Comparison of ENCODE assay signal across 8 cellular contexts in genomic region chr17:77372444-77373297, GRCh38.
DNase-seq lines count a peak whose midpoint lies in the region; ATAC-seq and TF ChIP-seq lines count a peak whose summit lies in the region.

No MANE protein-coding gene starts in this region.

- H3K27me3 Mint-ChIP-seq in activated naive CD8-positive, alpha-beta T cell, result no peaks in the 10 kb centered on the region

- H3K36me3 ChIP-seq in Peyer's patch (no peaks in the 10 kb centered on the region), osteoblast (ENCODE audit: insufficient read depth, low read length) (no peaks in the 10 kb centered on the region)

- DNase-seq in Peyer's patch, result peak; percentile 80 to 90 (median 83)
- DNase-seq in Right ventricle myocardium inferior (ENCODE audit: missing footprints), result peak; percentile 95
- peak; percentile 97 for DNase-seq in osteoblast (ENCODE audit: insufficient read length, low spot score, missing footprints)
- no peak for DNase-seq in NCI-H345 treated with DMSO at 0.1 percent for 48 hours (lab: John Stamatoyannopoulos, UW; ENCODE audit: unreplicated experiment)
- DNase-seq in HK-2 (ENCODE audit: unreplicated experiment), result no peak

- peak in 1 of 2 donors; percentile 2 for TF ChIP-seq POLR2A in Peyer's patch (IDR thresholded peaks at IDR 0.05)

- H4K20me1 ChIP-seq in osteoblast (ENCODE audit: insufficient read depth, low read length), result peaks cover 61% of the 10 kb centered on the region

- peak overlapping the region; percentile 58 for H3K27ac Mint-ChIP-seq in activated naive CD8-positive, alpha-beta T cell

- peaks cover 58% of the 10 kb centered on the region for H3K4me1 Mint-ChIP-seq in activated naive CD8-positive, alpha-beta T cell (ENCODE audit: low read depth)

- ATAC-seq in GM18502 (IDR thresholded peaks at IDR 0.05; ENCODE audit: poor library complexity, unreplicated experiment), result peak; percentile 63
- ATAC-seq in HG03196 (IDR thresholded peaks at IDR 0.05; ENCODE audit: unreplicated experiment), result peak; percentile 57
- peak; percentile 68 for ATAC-seq in Right ventricle myocardium inferior

- H3K27ac ChIP-seq in Peyer's patch (peak overlapping the region; percentile 87 to 93 (median 90)), osteoblast (ENCODE audit: low read depth, low read length) (peak overlapping the region; percentile 92)

- H3K4me2 ChIP-seq in osteoblast (ENCODE audit: insufficient read depth, low read length), result peak overlapping the region; percentile 84

- H2AFZ ChIP-seq in osteoblast (ENCODE audit: low read length), result no peak overlapping the region

- intact Hi-C loops in Right ventricle myocardium inferior (cut with DNase I), result loop anchor here (1.0 kb wide), 1 partner anchor 17 kb away; no protein-coding TSS in a partner anchor

- H3K4me1 ChIP-seq in Peyer's patch (peaks cover 5 to 63% (median 28%) of the 10 kb centered on the region in 4 donors), osteoblast (ENCODE audit: insufficient read depth, low read length) (peaks cover 66% of the 10 kb centered on the region)

- peaks cover 95% of the 10 kb centered on the region for H3K79me2 ChIP-seq in osteoblast (ENCODE audit: insufficient read depth, low read length)

- TF ChIP-seq CTCF in Peyer's patch (IDR thresholded peaks at IDR 0.05), result no peak
- no peak for TF ChIP-seq CTCF in osteoblast (IDR thresholded peaks at IDR 0.05; ENCODE audit: extremely low read depth, low read depth, low read length)

- no peaks in the 10 kb centered on the region for H3K9me3 Mint-ChIP-seq in activated naive CD8-positive, alpha-beta T cell (ENCODE audit: low read depth)

- H3K9me3 ChIP-seq in Peyer's patch (no peaks in the 10 kb centered on the region), osteoblast (ENCODE audit: low read depth, low read length) (no peaks in the 10 kb centered on the region)

- H3K27me3 ChIP-seq in Peyer's patch, result no peaks in the 10 kb centered on the region
- no peaks in the 10 kb centered on the region for H3K27me3 ChIP-seq in osteoblast (ENCODE audit: insufficient read depth, low read length)

- H3K4me3 ChIP-seq in Peyer's patch (peak overlapping the region; percentile 70 to 90 (median 70)), osteoblast (ENCODE audit: insufficient read depth, low read length) (peak overlapping the region; percentile 85)

- no peaks in the 10 kb centered on the region for H3K36me3 Mint-ChIP-seq in activated naive CD8-positive, alpha-beta T cell

- peak overlapping the region; percentile 71 for H3K4me3 Mint-ChIP-seq in activated naive CD8-positive, alpha-beta T cell

Comparison
In these comparisons a context has a peak if more than half of its experiments do, and no peak if none do; other contexts are left out.
1. DNase-seq: peak in Peyer's patch (3 of 3), Right ventricle myocardium inferior (single experiment) and osteoblast (single experiment); none in NCI-H345 treated with DMSO at 0.1 percent for 48 hours (single experiment) and HK-2 (single experiment).
2. Peak in every context shown above with its lines, with median percentiles within 50 percentile points of each other: ATAC-seq.